Comparison of ENCODE assay signal across 11 cellular contexts in the genomic region with DNA sequence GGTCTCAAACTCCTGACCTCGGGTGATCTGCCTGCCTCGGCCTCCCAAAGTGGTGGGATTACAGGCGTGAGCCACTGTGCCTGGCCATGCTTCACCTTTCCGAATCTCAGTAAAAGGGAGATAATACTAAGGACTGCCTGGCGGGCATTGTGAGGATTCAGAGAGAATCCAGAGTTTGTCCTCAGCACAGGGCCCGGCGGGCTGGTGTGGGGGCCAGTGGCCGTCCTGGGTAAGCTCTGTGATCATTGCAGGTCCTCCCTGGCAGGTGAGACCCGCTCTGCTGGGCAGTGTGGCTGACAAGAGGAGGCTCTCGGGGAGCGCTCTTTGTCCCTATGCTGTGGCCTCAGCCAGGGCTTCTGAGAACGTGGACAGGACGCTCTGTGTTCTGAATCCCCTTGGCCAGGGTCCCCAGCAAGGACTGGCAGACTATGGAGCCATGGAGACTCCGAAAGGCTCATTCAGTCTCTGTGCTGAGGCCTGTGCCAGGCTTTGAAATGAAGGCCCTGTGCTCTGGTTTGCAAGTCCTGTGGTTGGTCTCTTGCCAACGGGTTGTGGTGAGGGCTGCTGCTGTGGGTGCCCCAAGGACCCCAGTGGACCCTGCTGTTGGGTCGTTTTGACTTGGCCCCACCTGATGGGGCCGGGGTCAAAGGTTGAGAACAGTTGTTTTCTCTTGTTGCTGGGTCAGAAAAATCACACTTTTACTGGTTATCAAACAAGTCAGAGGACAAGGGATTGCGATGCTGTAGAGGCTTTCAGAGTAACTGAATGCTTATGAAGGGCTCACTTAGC. TPM values are rescaled to one million over a fixed set of nuclear protein-coding genes. Genes with fewer than 3 reads are reported as not detected.
DNase-seq lines count a peak whose midpoint lies in the region; ATAC-seq and TF ChIP-seq lines count a peak whose summit lies in the region.
"Had no signal": no experiment of that assay in that cellular context is flagged by ENCODE, and none has a peak within 500 bp of the region (broad histone marks: within the 10 kb centered on the region; RNA-seq: fewer than 3 reads in every experiment).

No MANE protein-coding gene starts in this region.

- DNase-seq in CD8-positive, alpha-beta T cell: no peak
- peak; percentile 78 for DNase-seq in Karpas-422
- no peak for DNase-seq in coronary artery (ENCODE audit: low spot score)
- no peak for DNase-seq in neural crest cell (ENCODE audit: low read depth, low spot score)
- no peak for DNase-seq in NCI-H524 (lab: John Stamatoyannopoulos, UW)
- DNase-seq in DMS 273 (lab: John Stamatoyannopoulos, UW; ENCODE audit: unreplicated experiment): no peak
- no peak for DNase-seq in NOMO-1 (lab: John Stamatoyannopoulos, UW; ENCODE audit: unreplicated experiment in 2 of 2)
- DNase-seq: foreskin fibroblast, NCI-H345 had no signal

- no peak for TF ChIP-seq CTCF in CD8-positive, alpha-beta T cell (IDR thresholded peaks at IDR 0.05)
- no peak for TF ChIP-seq CTCF in coronary artery (IDR thresholded peaks at IDR 0.05)
- TF ChIP-seq CTCF in neural crest cell (conservative IDR thresholded peaks at IDR 0.05): no peak

- peaks cover 9% of the 10 kb centered on the region for H3K4me1 ChIP-seq in CD8-positive, alpha-beta T cell (ENCODE audit: insufficient read depth, low read length)
- peaks cover 81% of the 10 kb centered on the region for H3K4me1 ChIP-seq in Karpas-422 (ENCODE audit: low read length)

- CTCF ChIA-PET in CD8-positive, alpha-beta T cell (lab: Charles Lee): no interaction called here

- POLR2A ChIA-PET in CD8-positive, alpha-beta T cell (lab: Charles Lee): no interaction called here

- no peaks in the 10 kb centered on the region for H3K27me3 Mint-ChIP-seq in CD8-positive, alpha-beta T cell (ENCODE audit: low read depth)
- no peaks in the 10 kb centered on the region for H3K27me3 Mint-ChIP-seq in neural crest cell (ENCODE audit: low read depth)

- H3K4me1 Mint-ChIP-seq in CD8-positive, alpha-beta T cell (ENCODE audit: low read depth): peaks cover 33% of the 10 kb centered on the region
- peaks cover 29% of the 10 kb centered on the region for H3K4me1 Mint-ChIP-seq in neural crest cell

- H3K4me3 Mint-ChIP-seq in CD8-positive, alpha-beta T cell: peak overlapping the region; percentile 79
- peak overlapping the region; percentile 77 for H3K4me3 Mint-ChIP-seq in neural crest cell

- ATAC-seq in CD8-positive, alpha-beta T cell: no peak
- ATAC-seq in GM18502 (IDR thresholded peaks at IDR 0.05; ENCODE audit: poor library complexity, unreplicated experiment): no peak

- no peak overlapping the region for H3K27ac ChIP-seq in CD8-positive, alpha-beta T cell (ENCODE audit: low read depth, low read length)
- H3K27ac ChIP-seq in Karpas-422 (ENCODE audit: low read length) (peak overlapping the region; percentile 96), coronary artery (peak overlapping the region in 1 of 2 donors; percentile 95)

- peaks cover 49% of the 10 kb centered on the region for H3K79me2 ChIP-seq in Karpas-422 (ENCODE audit: low read length)

- H3K36me3 ChIP-seq in CD8-positive, alpha-beta T cell (ENCODE audit: insufficient read depth, low read length): no peaks in the 10 kb centered on the region
- peaks cover 9% of the 10 kb centered on the region for H3K36me3 ChIP-seq in Karpas-422 (ENCODE audit: insufficient read depth, low read length)

- H3K9me3 ChIP-seq in CD8-positive, alpha-beta T cell (ENCODE audit: low read length): no peaks in the 10 kb centered on the region
- H3K9me3 ChIP-seq in Karpas-422 (ENCODE audit: low read length): no peaks in the 10 kb centered on the region

- H2AFZ ChIP-seq in Karpas-422 (ENCODE audit: low read length): no peak overlapping the region

- H3K4me2 ChIP-seq in Karpas-422 (ENCODE audit: low read depth, low read length, poor library complexity, severe bottlenecking): peak overlapping the region; percentile 86

- no peaks in the 10 kb centered on the region for H3K9me3 Mint-ChIP-seq in CD8-positive, alpha-beta T cell
- no peaks in the 10 kb centered on the region for H3K9me3 Mint-ChIP-seq in neural crest cell

- H3K27ac Mint-ChIP-seq in CD8-positive, alpha-beta T cell: peak overlapping the region; percentile 83
- no peak overlapping the region for H3K27ac Mint-ChIP-seq in neural crest cell (ENCODE audit: unreplicated experiment)

- H3K4me3 ChIP-seq in CD8-positive, alpha-beta T cell (ENCODE audit: low read depth, low read length): no peak overlapping the region
- H3K4me3 ChIP-seq in Karpas-422 (ENCODE audit: low read length) (peak overlapping the region; percentile 77), coronary artery (peak overlapping the region; percentile 21)

- peak overlapping the region; percentile 91 for H3K9ac ChIP-seq in Karpas-422 (ENCODE audit: low read length)

- H3K9me2 ChIP-seq in Karpas-422 (replicated peaks; ENCODE audit: insufficient read depth, low read length): no peaks in the 10 kb centered on the region

- peaks cover 4% of the 10 kb centered on the region; the same call in 1 of the 2 replicates for H4K20me1 ChIP-seq in Karpas-422 (ENCODE audit: insufficient read depth, low read depth, low read length)

- H3K36me3 Mint-ChIP-seq in CD8-positive, alpha-beta T cell: peaks cover 12% of the 10 kb centered on the region
- no peaks in the 10 kb centered on the region for H3K36me3 Mint-ChIP-seq in neural crest cell (ENCODE audit: low read depth)

- no peaks in the 10 kb centered on the region for H3K27me3 ChIP-seq in CD8-positive, alpha-beta T cell (ENCODE audit: insufficient read depth, low read length)
- no peaks in the 10 kb centered on the region for H3K27me3 ChIP-seq in Karpas-422 (ENCODE audit: low read length)

- intact Hi-C loops in CD8-positive, alpha-beta T cell (cut with DNase I, micrococcal nuclease): loop anchor here in 1 of 2 experiments (10.0 kb wide), 1 partner anchor 1154 kb away; the partner anchor contains the start of gene FADD

RNA-seq across cellular contexts. Expression of gene TPCN2, which starts 2.1 kb away (rescaled TPM):
- total RNA-seq in CD8-positive, alpha-beta T cell: 10 to 100 TPM; 13.1 to 15.0 TPM
- 37.6 and 49.3 TPM in 2 replicates for total RNA-seq in Karpas-422 (2014; rRNA removed; shearing (Covaris generic); ENCODE audit: low replicate concordance)
- total RNA-seq in neural crest cell: 14.2 and 14.4 TPM in 2 replicates

RNA-seq across cellular contexts. Expression of gene MRGPRF, which starts 37.7 kb away (rescaled TPM):
- total RNA-seq in CD8-positive, alpha-beta T cell: not detected
- not detected in 2 replicates for total RNA-seq in Karpas-422 (2014; rRNA removed; shearing (Covaris generic); ENCODE audit: low replicate concordance)
- total RNA-seq in neural crest cell: 0.16 and 0.23 TPM in 2 replicates
- total RNA-seq: T-helper 2 cell treated with Interferon-gamma antibody and Interleukin-4, amounts not matched to agents 100 ng/mL and 5 ng/mL, for 36 hours had no signal
